ENCODE assay signal across 29 cellular contexts in genomic region chr4:93002240-93002639, GRCh38.
"Had no signal": no experiment of that assay in that cellular context is flagged by ENCODE, and none has a peak within 500 bp of the region (broad histone marks: within the 10 kb centered on the region; RNA-seq: fewer than 3 reads in every experiment).

No MANE protein-coding gene starts in this region.

- FAIRE-seq: urothelium cell line had no signal

- H3K9me3 Mint-ChIP-seq: stimulated activated memory B cell treated with anti-CD40 and anti-IgM and Interleukin-4, amounts not matched to agents 10 μg/mL and 1 μg/mL and 100 μg/mL, for 72 hours; stimulated activated naive B cell treated with anti-CD40 and anti-IgM and Interleukin-4, amounts not matched to agents 10 μg/mL and 1 μg/mL and 100 μg/mL, for 72 hours; stimulated activated naive CD8-positive, alpha-beta T cell treated with anti-CD3 and anti-CD28 coated beads, Interleukin-15, amount 100 ng/mL, for 72 hours; stimulated activated naive CD8-positive, alpha-beta T cell treated with anti-CD3 and anti-CD28 coated beads, Interleukin-15, Interleukin-2, amounts not matched to agents 100 ng/mL and 50 ng/mL, for 24 hours; type B pancreatic cell had no signal

- H3K4me1 Mint-ChIP-seq: stimulated activated effector memory CD8-positive, alpha-beta T cell treated with anti-CD3 and anti-CD28 coated beads, Interleukin-12 subunit alpha, Interleukin-12 subunit beta, amount 100 ng/mL, for 72 hours; stimulated activated memory B cell treated with anti-CD40 and anti-IgM and Interleukin-4, amounts not matched to agents 10 μg/mL and 1 μg/mL and 100 μg/mL, for 72 hours; stimulated activated naive B cell treated with anti-CD40 and anti-IgM and Interleukin-4, amounts not matched to agents 10 μg/mL and 1 μg/mL and 100 μg/mL, for 72 hours; stimulated activated naive CD8-positive, alpha-beta T cell treated with anti-CD3 and anti-CD28 coated beads, Interleukin-15, amount 100 ng/mL, for 72 hours had no signal

- ATAC-seq: stimulated activated effector memory CD8-positive, alpha-beta T cell treated with anti-CD3 and anti-CD28 coated beads, Interleukin-12 subunit alpha, Interleukin-12 subunit beta, amount 100 ng/mL, for 72 hours; stimulated activated memory B cell treated with anti-CD40 and anti-IgM and Interleukin-4, amounts not matched to agents 10 μg/mL and 1 μg/mL and 100 μg/mL, for 72 hours; stimulated activated naive B cell treated with anti-CD40 and anti-IgM and Interleukin-4, amounts not matched to agents 10 μg/mL and 1 μg/mL and 100 μg/mL, for 72 hours; stimulated activated naive CD8-positive, alpha-beta T cell treated with anti-CD3 and anti-CD28 coated beads, Interleukin-15, amount 100 ng/mL, for 72 hours; stimulated activated naive CD8-positive, alpha-beta T cell treated with anti-CD3 and anti-CD28 coated beads, Interleukin-15, Interleukin-2, amounts not matched to agents 100 U/mL and 50 U/mL, for 24 hours; upper lobe of right lung had no signal

- H3K9me3 ChIP-seq: stomach, suprapubic skin, testis, thoracic aorta, thyroid gland, tibial artery, tibial nerve, transverse colon, upper lobe of left lung, upper lobe of right lung, uterus, vagina had no signal

- DNase-seq: stimulated activated CD4-positive, alpha-beta T cell treated with anti-CD3 and anti-CD28 coated beads, Interleukin-2, amount 100 ng/mL, for 48 hours; stimulated activated CD4-positive, alpha-beta T cell treated with anti-CD3 and anti-CD28 coated beads, Interleukin-4, amount 100 ng/mL, for 1 hour; stimulated activated CD4-positive, alpha-beta T cell treated with anti-CD3 and anti-CD28 coated beads, Interleukin-4, amount 100 ng/mL, for 24 hours; stimulated activated CD4-positive, alpha-beta T cell treated with anti-CD3 and anti-CD28 coated beads, Interleukin-4, amount 100 ng/mL, for 4 hours; stimulated activated CD8-positive, alpha-beta memory T cell treated with anti-CD3 and anti-CD28 coated beads, Interleukin-4, amount 100 ng/mL, for 48 hours; stimulated activated naive B cell treated with anti-CD40 and anti-IgM and Interleukin-4, amounts not matched to agents 10 μg/mL and 1 μg/mL and 100 μg/mL, for 72 hours; stimulated activated naive CD4-positive, alpha-beta T cell; stimulated activated naive CD4-positive, alpha-beta T cell treated with Interleukin-2 at 50 U/mL for 16 hours; stimulated activated naive CD8-positive, alpha-beta T cell treated with anti-CD3 and anti-CD28 coated beads, Interleukin-15, amount 100 ng/mL, for 72 hours; stimulated activated naive CD8-positive, alpha-beta T cell treated with anti-CD3 and anti-CD28 coated beads, Interleukin-15, Interleukin-2, amounts not matched to agents 100 U/mL and 50 U/mL, for 24 hours; stomach; substantia nigra; testis; thyroid gland; tibial artery; transverse colon; trophoblast cell; upper lobe of left lung; upper lobe of right lung; uterus had no signal

- H3K4me1 ChIP-seq: stomach, suprapubic skin, testis, thyroid gland, tibial artery, tibial nerve, transverse colon, upper lobe of left lung, upper lobe of right lung, uterus, vagina had no signal

- H3K36me3 Mint-ChIP-seq: stimulated activated effector memory CD8-positive, alpha-beta T cell treated with anti-CD3 and anti-CD28 coated beads, Interleukin-12 subunit alpha, Interleukin-12 subunit beta, amount 100 ng/mL, for 72 hours; stimulated activated memory B cell treated with anti-CD40 and anti-IgM and Interleukin-4, amounts not matched to agents 10 μg/mL and 1 μg/mL and 100 μg/mL, for 72 hours; stimulated activated naive B cell treated with anti-CD40 and anti-IgM and Interleukin-4, amounts not matched to agents 10 μg/mL and 1 μg/mL and 100 μg/mL, for 72 hours; type B pancreatic cell had no signal

- H3K27me3 Mint-ChIP-seq: stimulated activated memory B cell treated with anti-CD40 and anti-IgM and Interleukin-4, amounts not matched to agents 10 μg/mL and 1 μg/mL and 100 μg/mL, for 72 hours; stimulated activated naive B cell treated with anti-CD40 and anti-IgM and Interleukin-4, amounts not matched to agents 10 μg/mL and 1 μg/mL and 100 μg/mL, for 72 hours; stimulated activated naive CD8-positive, alpha-beta T cell treated with anti-CD3 and anti-CD28 coated beads, Interleukin-15, amount 100 ng/mL, for 72 hours; stimulated activated naive CD8-positive, alpha-beta T cell treated with anti-CD3 and anti-CD28 coated beads, Interleukin-15, Interleukin-2, amounts not matched to agents 100 ng/mL and 50 ng/mL, for 24 hours; type B pancreatic cell had no signal

- H3K36me3 ChIP-seq: stomach, suprapubic skin, thoracic aorta, thyroid gland, tibial artery, tibial nerve, transverse colon, upper lobe of left lung, upper lobe of right lung, uterus, vagina had no signal

- H3K4me3 ChIP-seq: stomach, suprapubic skin, testis, thoracic aorta, thyroid gland, tibial artery, tibial nerve, transverse colon, upper lobe of left lung, upper lobe of right lung, uterus, vagina had no signal

- H3K4me3 Mint-ChIP-seq: stimulated activated effector memory CD8-positive, alpha-beta T cell treated with anti-CD3 and anti-CD28 coated beads, Interleukin-12 subunit alpha, Interleukin-12 subunit beta, amount 100 ng/mL, for 72 hours; stimulated activated memory B cell treated with anti-CD40 and anti-IgM and Interleukin-4, amounts not matched to agents 10 μg/mL and 1 μg/mL and 100 μg/mL, for 72 hours; stimulated activated naive B cell treated with anti-CD40 and anti-IgM and Interleukin-4, amounts not matched to agents 10 μg/mL and 1 μg/mL and 100 μg/mL, for 72 hours; stimulated activated naive CD8-positive, alpha-beta T cell treated with anti-CD3 and anti-CD28 coated beads, Interleukin-15, amount 100 ng/mL, for 72 hours; stimulated activated naive CD8-positive, alpha-beta T cell treated with anti-CD3 and anti-CD28 coated beads, Interleukin-15, Interleukin-2, amounts not matched to agents 100 ng/mL and 50 ng/mL, for 24 hours; type B pancreatic cell had no signal

- H3K27ac ChIP-seq: stomach, suprapubic skin, testis, thoracic aorta, thyroid gland, tibial artery, tibial nerve, transverse colon, upper lobe of left lung, upper lobe of right lung, uterus, vagina had no signal

- H3K27ac Mint-ChIP-seq: stimulated activated effector memory CD8-positive, alpha-beta T cell treated with anti-CD3 and anti-CD28 coated beads, Interleukin-12 subunit alpha, Interleukin-12 subunit beta, amount 100 ng/mL, for 72 hours; stimulated activated memory B cell treated with anti-CD40 and anti-IgM and Interleukin-4, amounts not matched to agents 10 μg/mL and 1 μg/mL and 100 μg/mL, for 72 hours; stimulated activated naive B cell treated with anti-CD40 and anti-IgM and Interleukin-4, amounts not matched to agents 10 μg/mL and 1 μg/mL and 100 μg/mL, for 72 hours; stimulated activated naive CD8-positive, alpha-beta T cell treated with anti-CD3 and anti-CD28 coated beads, Interleukin-15, amount 100 ng/mL, for 72 hours; stimulated activated naive CD8-positive, alpha-beta T cell treated with anti-CD3 and anti-CD28 coated beads, Interleukin-15, Interleukin-2, amounts not matched to agents 100 ng/mL and 50 ng/mL, for 24 hours; type B pancreatic cell had no signal

- H3K27me3 ChIP-seq: stomach, suprapubic skin, testis, thyroid gland, tibial artery, tibial nerve, transverse colon, upper lobe of left lung, upper lobe of right lung, uterus, vagina had no signal
